In genomic region chr9:107266624-107267369, GRCh38 we compare ENCODE assay signal across 1 cellular context.
TF ChIP-seq lines count a peak whose summit lies in the region.

No MANE protein-coding gene starts in this region.

TF ChIP-seq in HepG2, 621 proteins besides CTCF, POLR2A, EP300 and RAD21 (continued from another document):
- no peak for TF ChIP-seq ZHX2 (IDR thresholded peaks at IDR 0.05; ENCODE audit: low read depth)
- TF ChIP-seq ZHX2 (CRISPR knock-in tag; IDR thresholded peaks at IDR 0.05; ENCODE audit: borderline replicate concordance), result no peak
- no peak for TF ChIP-seq ZNF276 (CRISPR knock-in tag; IDR thresholded peaks at IDR 0.05; ENCODE audit: low read depth)
- TF ChIP-seq FOXP4 (CRISPR knock-in tag; IDR thresholded peaks at IDR 0.05), result no peak
- no peak for TF ChIP-seq ZFP62 (CRISPR knock-in tag; IDR thresholded peaks at IDR 0.05)
- TF ChIP-seq ZMYM4 (CRISPR knock-in tag; IDR thresholded peaks at IDR 0.05), result no peak
- no peak for TF ChIP-seq E2F1 (CRISPR knock-in tag; IDR thresholded peaks at IDR 0.05)
- no peak for TF ChIP-seq ZNF597 (CRISPR knock-in tag; IDR thresholded peaks at IDR 0.05)
- TF ChIP-seq TSC22D2 (CRISPR knock-in tag; IDR thresholded peaks at IDR 0.05; ENCODE audit: borderline replicate concordance), result no peak
- TF ChIP-seq MEF2D (CRISPR knock-in tag; IDR thresholded peaks at IDR 0.05), result no peak
- no peak for TF ChIP-seq MED13 (CRISPR knock-in tag; IDR thresholded peaks at IDR 0.05)
- no peak for TF ChIP-seq JUND (CRISPR knock-in tag; IDR thresholded peaks at IDR 0.05)
- no peak for TF ChIP-seq ZNF546 (CRISPR knock-in tag; conservative IDR thresholded peaks at IDR 0.05)
- no peak for TF ChIP-seq ADNP (CRISPR knock-in tag; IDR thresholded peaks at IDR 0.05)
- no peak for TF ChIP-seq ZNF484 (CRISPR knock-in tag; IDR thresholded peaks at IDR 0.05; ENCODE audit: borderline replicate concordance, low read depth)
- TF ChIP-seq ZKSCAN1 (IDR thresholded peaks at IDR 0.05; ENCODE audit: low read length), result no peak
- TF ChIP-seq SNAPC5 (CRISPR knock-in tag; IDR thresholded peaks at IDR 0.05; ENCODE audit: borderline replicate concordance), result no peak
